In genomic region chr4:25913851-25914669, GRCh38 we compare ENCODE assay signal across 8 cellular contexts. TPM values are rescaled to one million over a fixed set of nuclear protein-coding genes. Genes with fewer than 3 reads are reported as not detected.
DNase-seq lines count a peak whose midpoint lies in the region; ATAC-seq lines count a peak whose summit lies in the region.

TSS of gene SMIM20 (plus strand) at chr4:25914220. CDS start at chr4:25914314, 94 bp downstream.

- H3K4me1 Mint-ChIP-seq in memory B cell: peaks cover 32% of the 10 kb centered on the region

- peaks cover 3% of the 10 kb centered on the region for H3K9me3 Mint-ChIP-seq in memory B cell

- H3K36me3 Mint-ChIP-seq in memory B cell: peaks cover 6% of the 10 kb centered on the region

- peak within 1 kb of the TSS; percentile 99 for H3K4me3 Mint-ChIP-seq in memory B cell

- CTCF ChIA-PET in activated CD8-positive, alpha-beta memory T cell treated with anti-CD3 and anti-CD28 coated beads for 36 hours (lab: Charles Lee): no interaction called here

- peak; percentile 90 for DNase-seq in COLO829 (ENCODE audit: low spot score)
- DNase-seq in HPDE6-E6E7 (ENCODE audit: extremely low spot score): peak; percentile 89
- peak; percentile 14 for DNase-seq in NK-92 (lab: John Stamatoyannopoulos, UW; ENCODE audit: unreplicated experiment)
- DNase-seq in effector CD8-positive, alpha-beta T cell (lab: John Stamatoyannopoulos, UW): peak; percentile 82
- DNase-seq in memory B cell (ENCODE audit: low spot score in 2 of 2): peak; percentile 89 to 91
- peak; percentile 69 for DNase-seq in stimulated activated CD8-positive, alpha-beta memory T cell treated with anti-CD3 and anti-CD28 coated beads, Interleukin-12 subunit alpha, Interleukin-12 subunit beta, amount 100 ng/mL, for 24 hours (ENCODE audit: extremely low read depth)

- H3K27ac Mint-ChIP-seq in memory B cell: peak within 1 kb of the TSS; percentile 99

- POLR2A ChIA-PET in activated CD8-positive, alpha-beta memory T cell treated with anti-CD3 and anti-CD28 coated beads for 36 hours (lab: Charles Lee): interaction anchor here (0.6 kb wide), 1 partner anchor 405 kb away, joined by 7 read pairs; no protein-coding TSS in a partner anchor

- ATAC-seq in GM19467 (IDR thresholded peaks at IDR 0.05; ENCODE audit: unreplicated experiment) (peak; percentile 95), memory B cell (ENCODE audit: low read depth) (peak; percentile 84)

- no peaks in the 10 kb centered on the region for H3K27me3 Mint-ChIP-seq in memory B cell

RNA-seq across cellular contexts. Expression of gene SMIM20, which starts in this region (rescaled TPM):
- total RNA-seq in activated CD8-positive, alpha-beta memory T cell treated with anti-CD3 and anti-CD28 coated beads for 36 hours: 10 to 100 TPM; 24.2 to 24.7 TPM

Comparison
In these comparisons a context has a peak if more than half of its experiments do, and no peak if none do; other contexts are left out.
1. Peak in every context shown above with its lines: DNase-seq and ATAC-seq.
2. DNase-seq: peak in every context shown above with its lines; median percentile 90 in COLO829; 90 in memory B cell; 89 in HPDE6-E6E7; 82 in effector CD8-positive, alpha-beta T cell; 69 in stimulated activated CD8-positive, alpha-beta memory T cell treated with anti-CD3 and anti-CD28 coated beads, Interleukin-12 subunit alpha, Interleukin-12 subunit beta, amount 100 ng/mL, for 24 hours; 14 in NK-92.